ENCODE assay signal across 35 cellular contexts in the genomic region with DNA sequence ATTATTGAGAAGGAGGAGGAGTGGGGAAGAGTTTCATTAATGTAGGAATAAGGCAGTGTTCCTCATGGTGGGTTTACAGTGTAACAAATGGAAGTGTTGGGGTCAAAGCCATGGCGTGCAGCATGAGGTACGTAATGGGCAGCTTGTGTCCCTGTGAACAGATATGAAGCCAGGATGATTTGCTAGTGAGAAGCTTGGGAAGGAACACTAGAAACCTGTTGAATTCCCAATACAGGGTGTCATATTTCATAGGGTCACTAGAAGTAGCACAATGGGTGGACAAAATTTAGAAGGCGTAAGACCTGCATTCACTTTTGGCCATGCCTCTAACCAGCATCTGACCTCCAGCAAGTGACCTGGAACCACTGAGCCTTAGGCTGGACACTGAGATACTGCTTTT.
"Had no signal": no experiment of that assay in that cellular context is flagged by ENCODE, and none has a peak within 500 bp of the region (broad histone marks: within the 10 kb centered on the region; RNA-seq: fewer than 3 reads in every experiment).

No MANE protein-coding gene starts in this region.

- H3K27me3 ChIP-seq: MG63 had no signal

- H3K4me3 ChIP-seq: MG63 had no signal

- H3K9me3 ChIP-seq: MG63 had no signal

- DNase-seq: Karpas-422, Kasumi-1, MG63, MM.1S, MV-4-11, NCI-H1048, NCI-H1092, NCI-H1092 treated with DMSO at 0.1 percent for 48 hours, NCI-H1105, NCI-H1105 treated with DMSO at 0.1 percent for 48 hours, NCI-H1417, NCI-H1417 treated with DMSO at 0.1 percent for 48 hours, NCI-H1436, NCI-H146, NCI-H1694, NCI-H1694 treated with DMSO at 0.1 percent for 48 hours, NCI-H187, NCI-H187 treated with DMSO at 0.1 percent for 48 hours, NCI-H1930, NCI-H2029, NCI-H2029 treated with DMSO at 0.1 percent for 48 hours, NCI-H2081, NCI-H2081 treated with DMSO at 0.1 percent for 48 hours, NCI-H2107, NCI-H2171, NCI-H2171 treated with DMSO at 0.1 percent for 48 hours, NCI-H2227 treated with DMSO at 0.1 percent for 48 hours, NCI-H226, NCI-H345, NCI-H446, NCI-H446 treated with DMSO at 0.1 percent for 48 hours, NCI-H510A, NCI-H510A treated with DMSO at 0.1 percent for 48 hours, NCI-H524, NCI-H524 treated with DMSO at 0.1 percent for 48 hours had no signal
